In genomic region chr10:4474829-4475228, GRCh38 we compare ENCODE assay signal across 18 cellular contexts.
DNase-seq lines count a peak whose midpoint lies in the region; ATAC-seq and TF ChIP-seq lines count a peak whose summit lies in the region.
"Had no signal": no experiment of that assay in that cellular context is flagged by ENCODE, and none has a peak within 500 bp of the region (broad histone marks: within the 10 kb centered on the region; RNA-seq: fewer than 3 reads in every experiment).

No MANE protein-coding gene starts in this region.

- H3F3A ChIP-seq in PC-3 (ENCODE audit: low read length, unreplicated experiment) (no peaks in the 10 kb centered on the region), neural cell (ENCODE audit: insufficient read depth, low read length, poor library complexity, severe bottlenecking) (no peaks in the 10 kb centered on the region)

- H3K27ac ChIP-seq in PC-3 (ENCODE audit: low read length) (peak overlapping the region; percentile 91), neural cell (ENCODE audit: low read length) (no peak overlapping the region)
- H3K27ac ChIP-seq: C4-2B, thyroid gland, VCaP had no signal

- peak; percentile 95 for ATAC-seq in PC-3
- ATAC-seq in GM18867 (IDR thresholded peaks at IDR 0.05; ENCODE audit: unreplicated experiment), result no peak
- ATAC-seq in HG02763 (IDR thresholded peaks at IDR 0.05; ENCODE audit: unreplicated experiment), result no peak

- H3K4me3 Mint-ChIP-seq in activated CD4-positive, alpha-beta T cell treated with anti-CD3 and anti-CD28 coated beads, Interleukin-2, amount 10 ng/mL, durations not matched to agents 24 days and 14 days, result peak overlapping the region; percentile 15

- H3K9me3 ChIP-seq in PC-3 (ENCODE audit: low read length), result no peaks in the 10 kb centered on the region
- no peaks in the 10 kb centered on the region for H3K9me3 ChIP-seq in neural cell (ENCODE audit: low read length)
- H3K9me3 ChIP-seq: MG63, thyroid gland had no signal

- TF ChIP-seq CTCF in PC-3 (conservative IDR thresholded peaks at IDR 0.05; ENCODE audit: low read depth, low read length) (no peak), neural cell (IDR thresholded peaks at IDR 0.05; ENCODE audit: poor library complexity, severe bottlenecking) (no peak)

- CTCF ChIA-PET in PC-3 (lab: Charles Lee), result no interaction called here

- peaks cover 9% of the 10 kb centered on the region for H3K27me3 Mint-ChIP-seq in activated CD4-positive, alpha-beta T cell treated with anti-CD3 and anti-CD28 coated beads, Interleukin-2, amount 10 ng/mL, durations not matched to agents 24 days and 14 days

- no peaks in the 10 kb centered on the region for H3K36me3 ChIP-seq in PC-3 (ENCODE audit: low read depth, low read length)
- no peaks in the 10 kb centered on the region for H3K36me3 ChIP-seq in neural cell (ENCODE audit: insufficient read depth, low read length)
- H3K36me3 ChIP-seq: MG63, thyroid gland had no signal

- in situ Hi-C loops in KBM-7 (cut with MboI; ENCODE audit: low pct_unique_long_range_greater_than_20kb, low sequenced_read_pairs), result no loop called here

- H3K4me2 ChIP-seq in PC-3 (ENCODE audit: low read length) (peak overlapping the region; percentile 54; the same call in 1 of the 2 replicates), neural cell (ENCODE audit: low read length) (no peak overlapping the region)

- peaks cover 5% of the 10 kb centered on the region for H3K9me3 Mint-ChIP-seq in activated CD4-positive, alpha-beta T cell treated with anti-CD3 and anti-CD28 coated beads, Interleukin-2, amount 10 ng/mL, durations not matched to agents 24 days and 14 days

- DNase-seq in activated CD4-positive, alpha-beta T cell treated with anti-CD3 and anti-CD28 coated beads, Interleukin-2, amount 10 ng/mL, durations not matched to agents 24 days and 14 days, result peak; percentile 73
- no peak for DNase-seq in activated CD4-positive, alpha-beta T cell treated with anti-CD3 and anti-CD28 coated beads for 4 hours
- DNase-seq in PC-3 (peak; percentile 79), dermis blood vessel endothelial cell (peak; percentile 24), KBM-7 (no peak)
- DNase-seq: activated gamma-delta T cell; aorta; MG63; NCI-H226; retina; RPMI8226; stimulated activated CD4-positive, alpha-beta T cell treated with anti-CD3 and anti-CD28 coated beads, Interleukin-12 subunit alpha, Interleukin-12 subunit beta, amount 100 ng/mL, for 4 hours; thyroid gland had no signal

- H3K4me3 ChIP-seq in PC-3 (ENCODE audit: low read length) (no peak overlapping the region), neural cell (ENCODE audit: low read length) (no peak overlapping the region)
- H3K4me3 ChIP-seq: MG63, thyroid gland had no signal

- H3K9ac ChIP-seq in PC-3 (ENCODE audit: low read length) (peak overlapping the region; percentile 71), neural cell (ENCODE audit: low read length) (no peak overlapping the region)

- H3K27me3 ChIP-seq in PC-3 (ENCODE audit: low read length) (no peaks in the 10 kb centered on the region), neural cell (ENCODE audit: insufficient read depth, low read depth, low read length) (no peaks in the 10 kb centered on the region)
- H3K27me3 ChIP-seq: MG63, thyroid gland had no signal

- no peak for TF ChIP-seq RAD21 in neural cell (conservative IDR thresholded peaks at IDR 0.05)

- H3K79me2 ChIP-seq in PC-3 (ENCODE audit: low read length) (no peaks in the 10 kb centered on the region), neural cell (replicated peaks; ENCODE audit: insufficient read depth, low read length) (no peaks in the 10 kb centered on the region)

- peak overlapping the region; percentile 14 for H3K27ac Mint-ChIP-seq in activated CD4-positive, alpha-beta T cell treated with anti-CD3 and anti-CD28 coated beads, Interleukin-2, amount 10 ng/mL, durations not matched to agents 24 days and 14 days

- POLR2A ChIA-PET in PC-3 (lab: Charles Lee; ENCODE audit: unreplicated experiment), result no interaction called here

- no peaks in the 10 kb centered on the region for H4K20me1 ChIP-seq in PC-3 (ENCODE audit: low read length)
- no peaks in the 10 kb centered on the region for H4K20me1 ChIP-seq in neural cell (ENCODE audit: insufficient read depth)

- TF ChIP-seq EP300 in neural cell (conservative IDR thresholded peaks at IDR 0.05; ENCODE audit: poor library complexity, severe bottlenecking), result peak; percentile 22

- H3K9me2 ChIP-seq in PC-3 (replicated peaks; ENCODE audit: low read length) (no peaks in the 10 kb centered on the region), neural cell (ENCODE audit: insufficient read depth, low read length) (no peaks in the 10 kb centered on the region)

- H3K4me1 Mint-ChIP-seq in activated CD4-positive, alpha-beta T cell treated with anti-CD3 and anti-CD28 coated beads, Interleukin-2, amount 10 ng/mL, durations not matched to agents 24 days and 14 days, result peaks cover 23% of the 10 kb centered on the region

- no peaks in the 10 kb centered on the region for H3K36me3 Mint-ChIP-seq in activated CD4-positive, alpha-beta T cell treated with anti-CD3 and anti-CD28 coated beads, Interleukin-2, amount 10 ng/mL, durations not matched to agents 24 days and 14 days (ENCODE audit: low read depth)

- H2AFZ ChIP-seq in PC-3 (ENCODE audit: low read length), result peak overlapping the region; percentile 50
- H2AFZ ChIP-seq in neural cell (ENCODE audit: low read depth, low read length), result no peak overlapping the region

- peaks cover 27% of the 10 kb centered on the region for H3K4me1 ChIP-seq in PC-3 (ENCODE audit: insufficient read depth, low read length)
- H3K4me1 ChIP-seq: thyroid gland had no signal

- BruUV-seq in PC-3 (replicated peaks; lab: Mats Ljungman, UMichigan), result no TSS peak

- intact Hi-C loops in activated CD4-positive, alpha-beta T cell treated with anti-CD3 and anti-CD28 coated beads, Interleukin-2, amount 10 ng/mL, durations not matched to agents 24 days and 14 days (cut with micrococcal nuclease), result no loop called here
- intact Hi-C loops in PC-3 (cut with micrococcal nuclease), result no loop called here

TF ChIP-seq in neural cell, 6 proteins besides CTCF, POLR2A, EP300 and RAD21:
- no peak for TF ChIP-seq SMC3 (conservative IDR thresholded peaks at IDR 0.05; ENCODE audit: poor library complexity)
- TF ChIP-seq TAF1 (IDR thresholded peaks at IDR 0.05; ENCODE audit: low read depth), result no peak
- TF ChIP-seq REST (IDR thresholded peaks at IDR 0.05; ENCODE audit: borderline replicate concordance), result no peak
- TF ChIP-seq MXI1 (conservative IDR thresholded peaks at IDR 0.05; ENCODE audit: poor library complexity, severe bottlenecking), result no peak
- no peak for TF ChIP-seq EZH2 (IDR thresholded peaks at IDR 0.05; ENCODE audit: borderline replicate concordance, insufficient read depth, low read length, poor library complexity, severe bottlenecking)
- no peak for TF ChIP-seq POLR2AphosphoS5 (IDR thresholded peaks at IDR 0.05)

Comparison
In these comparisons a context has a peak if more than half of its experiments do, and no peak if none do; other contexts are left out.
1. DNase-seq: peak in activated CD4-positive, alpha-beta T cell treated with anti-CD3 and anti-CD28 coated beads, Interleukin-2, amount 10 ng/mL, durations not matched to agents 24 days and 14 days (single experiment), PC-3 (single experiment) and dermis blood vessel endothelial cell (single experiment); none in activated CD4-positive, alpha-beta T cell treated with anti-CD3 and anti-CD28 coated beads for 4 hours (0 of 2) and KBM-7 (single experiment).